ENCODE assay signal across 23 cellular contexts in the genomic region with DNA sequence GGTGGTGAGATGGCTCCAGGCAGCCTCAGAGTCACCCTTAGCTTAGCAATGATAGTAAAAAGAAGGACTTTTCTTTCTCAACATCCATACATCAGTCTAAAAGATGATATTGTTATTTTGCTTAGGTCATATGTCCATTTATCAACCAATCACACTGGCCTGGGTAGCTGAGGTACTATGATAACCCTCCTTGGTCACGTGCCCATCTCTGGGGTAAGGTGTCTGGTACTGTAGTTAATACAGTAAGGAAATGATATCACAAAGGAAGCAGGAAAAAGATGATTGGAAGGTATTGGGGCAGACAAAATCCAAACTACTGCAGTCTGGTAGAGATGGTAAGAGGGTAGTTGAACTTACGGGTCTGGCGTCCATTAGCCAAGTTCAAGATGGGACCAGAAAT.
"Had no signal": no experiment of that assay in that cellular context is flagged by ENCODE, and none has a peak within 500 bp of the region (broad histone marks: within the 10 kb centered on the region; RNA-seq: fewer than 3 reads in every experiment).

No MANE protein-coding gene starts in this region.

- FAIRE-seq: endothelial cell of umbilical vein, frontal cortex, islet of Langerhans, keratinocyte had no signal

- H3K36me3 ChIP-seq: colonic mucosa, esophagus muscularis mucosa, gastroesophageal sphincter, heart right ventricle, left lung, lower lobe of right lung had no signal

- H3K36me3 Mint-ChIP-seq: mesothelial cell of epicardium, naive B cell had no signal

- H3K27ac Mint-ChIP-seq: naive B cell had no signal

- H3K4me3 Mint-ChIP-seq: mesothelial cell of epicardium had no signal

- DNase-seq: colonic mucosa; dermis blood vessel endothelial cell; dorsolateral prefrontal cortex; effector CD4-positive, alpha-beta T cell; effector memory CD4-positive, alpha-beta T cell; foreskin keratinocyte; head of caudate nucleus; heart right ventricle; hippocampal formation; left cardiac atrium; left lung; left ventricle myocardium superior; lower lobe of right lung; mesenchymal stem cell; mucosa of descending colon; naive B cell had no signal

- H3K27ac ChIP-seq: colonic mucosa, dorsolateral prefrontal cortex, esophagus muscularis mucosa, foreskin keratinocyte, gastroesophageal sphincter, heart right ventricle, left lung, lower lobe of right lung had no signal

- H3K27me3 ChIP-seq: colonic mucosa, dorsolateral prefrontal cortex, esophagus muscularis mucosa, foreskin keratinocyte, gastroesophageal sphincter had no signal

- H3K9me3 ChIP-seq: colonic mucosa, esophagus muscularis mucosa, gastroesophageal sphincter, heart right ventricle, left lung, lower lobe of right lung, mucosa of descending colon had no signal

- ATAC-seq: foreskin keratinocyte, gastroesophageal sphincter, heart right ventricle, left cardiac atrium, left lung, left ventricle myocardium superior, lower lobe of right lung, mucosa of descending colon had no signal

- H3K4me3 ChIP-seq: colonic mucosa, dorsolateral prefrontal cortex, esophagus muscularis mucosa, gastroesophageal sphincter, heart right ventricle, left lung, lower lobe of right lung, mucosa of descending colon had no signal

- H3K9me3 Mint-ChIP-seq: mesothelial cell of epicardium had no signal
